ENCODE assay signal across 10 cellular contexts in genomic region chr2:54208364-54209240, GRCh38. TPM values are rescaled to one million over a fixed set of nuclear protein-coding genes. Genes with fewer than 3 reads are reported as not detected.
DNase-seq lines count a peak whose midpoint lies in the region; ATAC-seq and TF ChIP-seq lines count a peak whose summit lies in the region.
"Had no signal": no experiment of that assay in that cellular context is flagged by ENCODE, and none has a peak within 500 bp of the region (broad histone marks: within the 10 kb centered on the region; RNA-seq: fewer than 3 reads in every experiment).

No MANE protein-coding gene starts in this region.

- ATAC-seq in left lung (peak; percentile 21), HG02852 (IDR thresholded peaks at IDR 0.05; ENCODE audit: unreplicated experiment) (no peak)

- H3K9me3 ChIP-seq in left lung (peaks cover 0 to 3% of the 10 kb centered on the region in 2 donors), suprapubic skin (no peaks in the 10 kb centered on the region), colonic mucosa (no peaks in the 10 kb centered on the region)

- no peak overlapping the region for H3K4me3 ChIP-seq in left lung
- no peak overlapping the region for H3K4me3 ChIP-seq in suprapubic skin
- H3K4me3 ChIP-seq in dorsolateral prefrontal cortex, result no peak overlapping the region
- no peak overlapping the region for H3K4me3 ChIP-seq in colonic mucosa

- no peak for TF ChIP-seq POLR2A in suprapubic skin (IDR thresholded peaks at IDR 0.05)

- H3K4me1 ChIP-seq in left lung (peaks cover 25 to 35% of the 10 kb centered on the region in 2 donors), suprapubic skin (peaks cover 26% of the 10 kb centered on the region), colonic mucosa (no peaks in the 10 kb centered on the region)

- TF ChIP-seq EP300 in suprapubic skin (IDR thresholded peaks at IDR 0.05), result no peak

- intact Hi-C loops in left lung (cut with DNase I), result loop anchor here in 1 of 2 donors (10.0 kb wide), 1 partner anchor 126 kb away; a partner anchor contains a TSS
- intact Hi-C loops in dorsolateral prefrontal cortex (cut with DNase I), result loop anchor here (5.0 kb wide), 3 partner anchors 74 to 249 kb away; partner anchors contain the start of gene SPTBN1 (in 1 of the 2)
- intact Hi-C loops in colonic mucosa (cut with DNase I), result no loop called here

- no peaks in the 10 kb centered on the region for H3K36me3 ChIP-seq in left lung
- no peaks in the 10 kb centered on the region for H3K36me3 ChIP-seq in suprapubic skin
- no peaks in the 10 kb centered on the region for H3K36me3 ChIP-seq in colonic mucosa

- DNase-seq in HCEC 1CT (peak; percentile 76), caudate nucleus (lab: John Stamatoyannopoulos, UW) (peak in 2 of 61 donors; percentile 10 to 48), left lung (no peak), suprapubic skin (ENCODE audit: low spot score in 2 of 2) (no peak), dorsolateral prefrontal cortex (no peak), DMS53 treated with DMSO at 0.1 percent for 48 hours (lab: John Stamatoyannopoulos, UW; ENCODE audit: unreplicated experiment) (no peak), colonic mucosa (no peak)
- DNase-seq: activated T-cell treated with anti-CD3 and anti-CD28 coated beads, Interleukin-2, amount 50 U/mL, for 24 hours; NCI-H1436 treated with DMSO at 0.1 percent for 48 hours had no signal

- TF ChIP-seq CTCF in left lung (IDR thresholded peaks at IDR 0.05) (no peak), suprapubic skin (IDR thresholded peaks at IDR 0.05) (no peak), dorsolateral prefrontal cortex (IDR thresholded peaks at IDR 0.05 in 54 of 56, conservative IDR thresholded peaks at IDR 0.05 in 2 of 56; ENCODE audit: low read depth in 1 of 56, partially characterized antibody in 56 of 56) (no peak), colonic mucosa (IDR thresholded peaks at IDR 0.05) (no peak)

- no peaks in the 10 kb centered on the region for H3K27me3 ChIP-seq in left lung
- H3K27me3 ChIP-seq in suprapubic skin, result no peaks in the 10 kb centered on the region
- H3K27me3 ChIP-seq in dorsolateral prefrontal cortex, result no peaks in the 10 kb centered on the region
- H3K27me3 ChIP-seq in colonic mucosa, result no peaks in the 10 kb centered on the region

- H3K9ac ChIP-seq in colonic mucosa (ENCODE audit: low read depth in 2 of 2, low read length in 2 of 2), result no peak overlapping the region

- peak overlapping the region; percentile 52 for H3K27ac ChIP-seq in caudate nucleus (ENCODE audit: low read depth, low read length)
- H3K27ac ChIP-seq in left lung, result peak overlapping the region; percentile 10 to 53
- peak overlapping the region; percentile 0 for H3K27ac ChIP-seq in suprapubic skin
- peak overlapping the region in 28 of 59 donors; percentile 3 to 71 (median 32) for H3K27ac ChIP-seq in dorsolateral prefrontal cortex
- no peak overlapping the region for H3K27ac ChIP-seq in colonic mucosa

- WGBS in suprapubic skin, result 32% methylated on average over 1 of the region's 1 CpG

RNA-seq across cellular contexts. Expression of gene TSPYL6, which starts 47.4 kb away (rescaled TPM):
- total RNA-seq in left lung (not detected), suprapubic skin (not detected), dorsolateral prefrontal cortex (1 to 10 TPM in 2 of 120 experiments, under 1 TPM in 108, not detected in 10; 0.11 to 1.2 (median 0.39) TPM), colonic mucosa (not detected)
